ENCODE assay signal across 8 cellular contexts in genomic region chr4:37687175-37687525, GRCh38. TPM values are rescaled to one million over a fixed set of nuclear protein-coding genes. Genes with fewer than 3 reads are reported as not detected.
DNase-seq lines count a peak whose midpoint lies in the region; ATAC-seq and TF ChIP-seq lines count a peak whose summit lies in the region.

No MANE protein-coding gene starts in this region.

- H3K36me3 Mint-ChIP-seq in T-helper 17 cell (ENCODE audit: low read depth): peaks cover 4% of the 10 kb centered on the region
- H3K36me3 Mint-ChIP-seq in stimulated activated naive B cell treated with anti-CD40 and anti-IgM and Interleukin-4, amounts not matched to agents 10 μg/mL and 1 μg/mL and 100 μg/mL, for 72 hours: no peaks in the 10 kb centered on the region

- ATAC-seq in T-helper 17 cell (no peak), GM21529 (IDR thresholded peaks at IDR 0.05; ENCODE audit: unreplicated experiment) (no peak)
- no peak for ATAC-seq in stimulated activated naive B cell treated with anti-CD40 and anti-IgM and Interleukin-4, amounts not matched to agents 10 μg/mL and 1 μg/mL and 100 μg/mL, for 72 hours (replicated peaks)

- TF ChIP-seq CTCF in foreskin fibroblast (IDR thresholded peaks at IDR 0.05; ENCODE audit: low read depth, low read length): no peak

- no peak overlapping the region for H3K27ac Mint-ChIP-seq in T-helper 17 cell
- H3K27ac Mint-ChIP-seq in stimulated activated naive B cell treated with anti-CD40 and anti-IgM and Interleukin-4, amounts not matched to agents 10 μg/mL and 1 μg/mL and 100 μg/mL, for 72 hours: no peak overlapping the region

- peaks cover 27% of the 10 kb centered on the region for H3K4me1 Mint-ChIP-seq in T-helper 17 cell
- H3K4me1 Mint-ChIP-seq in stimulated activated naive B cell treated with anti-CD40 and anti-IgM and Interleukin-4, amounts not matched to agents 10 μg/mL and 1 μg/mL and 100 μg/mL, for 72 hours: peaks cover 14 to 38% of the 10 kb centered on the region in 2 donors

- H3K27me3 Mint-ChIP-seq in T-helper 17 cell: peaks cover 5% of the 10 kb centered on the region
- H3K27me3 Mint-ChIP-seq in stimulated activated naive B cell treated with anti-CD40 and anti-IgM and Interleukin-4, amounts not matched to agents 10 μg/mL and 1 μg/mL and 100 μg/mL, for 72 hours: peaks cover 5 to 11% of the 10 kb centered on the region in 2 donors

- DNase-seq in NCI-H510A treated with DMSO at 0.1 percent for 48 hours (lab: John Stamatoyannopoulos, UW) (peak; percentile 43), NCI-H510A (lab: John Stamatoyannopoulos, UW) (no peak), T-helper 17 cell (no peak), foreskin fibroblast (no peak), GDM1 (lab: John Stamatoyannopoulos, UW) (no peak)
- DNase-seq in stimulated activated naive B cell treated with anti-CD40 and anti-IgM and Interleukin-4, amounts not matched to agents 10 μg/mL and 1 μg/mL and 100 μg/mL, for 72 hours: no peak
- DNase-seq in activated CD8-positive, alpha-beta memory T cell treated with anti-CD3 and anti-CD28 coated beads, Interleukin-2, amount 50 U/mL, for 4 hours: no peak

- peak overlapping the region; percentile 45 to 64 for H3K4me3 ChIP-seq in foreskin fibroblast (ENCODE audit: low read depth in 1 of 2, low read length in 2 of 2)

- peak overlapping the region; percentile 95 for H3K4me3 Mint-ChIP-seq in T-helper 17 cell
- H3K4me3 Mint-ChIP-seq in stimulated activated naive B cell treated with anti-CD40 and anti-IgM and Interleukin-4, amounts not matched to agents 10 μg/mL and 1 μg/mL and 100 μg/mL, for 72 hours: peak overlapping the region; percentile 90 to 91

- H3K9me3 Mint-ChIP-seq in stimulated activated naive B cell treated with anti-CD40 and anti-IgM and Interleukin-4, amounts not matched to agents 10 μg/mL and 1 μg/mL and 100 μg/mL, for 72 hours: no peaks in the 10 kb centered on the region

- no peaks in the 10 kb centered on the region for H3K9me3 ChIP-seq in T-helper 17 cell (ENCODE audit: control insufficient read depth, low read length, poor library complexity, severe bottlenecking)

RNA-seq across cellular contexts. Expression of gene RELL1, which starts 1.0 kb away (rescaled TPM):
- total RNA-seq in T-helper 17 cell: 10 to 100 TPM; 30.1 to 30.7 TPM
